Comparison of ENCODE assay signal across 1 cellular context in genomic region chr22:26563022-26563421, GRCh38.
A peak's percentile ranks its signal among the peaks of the same experiment; 100 is the strongest.
TF ChIP-seq lines count a peak whose summit lies in the region.

No MANE protein-coding gene starts in this region.

TF ChIP-seq in K562, 482 proteins besides CTCF, POLR2A, EP300 and RAD21:
- peak; percentile 68; the same call in 1 of the 2 replicates for TF ChIP-seq ZNF384 (IDR thresholded peaks at IDR 0.05; ENCODE audit: low read depth, low read length)
- peak; percentile 93 for TF ChIP-seq ZKSCAN1 (IDR thresholded peaks at IDR 0.05; ENCODE audit: low read depth, low read length)
- TF ChIP-seq HMBOX1 (IDR thresholded peaks at IDR 0.05), result no peak
- peak in 1 of 2 experiments; percentile 43; a peak in 1 of 4 replicates for TF ChIP-seq FOXK2 (conservative IDR thresholded peaks at IDR 0.05 in 1 of 2, IDR thresholded peaks at IDR 0.05 in 1 of 2; ENCODE audit: low read depth in 2 of 2)
